ENCODE assay signal across 1 cellular context in the genomic region with DNA sequence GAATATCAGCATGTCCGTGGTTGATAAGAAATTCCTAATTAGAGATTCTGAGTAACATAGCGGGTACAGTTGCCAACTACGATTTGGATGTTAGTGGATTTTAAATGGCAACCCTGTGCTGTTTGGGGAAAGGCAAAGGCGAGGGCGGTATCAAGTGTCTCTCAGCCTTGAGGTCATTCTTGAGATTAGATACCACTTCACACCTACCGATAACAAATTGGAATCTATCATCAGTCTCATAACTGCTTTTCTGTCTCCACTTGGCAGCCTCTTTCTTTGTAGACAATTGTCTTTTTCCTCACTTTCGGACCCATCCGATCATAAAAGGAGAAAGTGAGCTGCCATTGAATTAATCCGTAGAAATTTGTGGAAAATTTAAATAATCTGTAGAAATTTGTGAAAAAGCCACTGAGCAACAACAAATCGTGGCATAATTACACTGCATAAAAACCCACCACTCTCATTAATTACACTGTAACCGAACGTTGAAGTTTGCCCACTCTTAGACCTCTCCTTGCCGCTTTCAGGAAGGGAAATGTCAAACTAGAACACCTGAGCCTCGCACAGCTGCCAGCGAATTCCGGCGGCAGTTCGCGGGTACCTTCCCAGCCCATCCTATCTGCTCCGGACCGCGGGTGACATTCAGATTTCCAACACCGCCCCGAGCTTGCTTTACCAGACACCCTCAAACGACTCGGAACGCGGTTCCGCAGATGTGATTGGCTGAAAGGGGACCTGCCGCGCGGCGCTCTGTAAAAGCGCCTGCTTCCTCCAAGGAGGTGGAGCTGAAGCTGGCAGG.
TF ChIP-seq lines count a peak whose summit lies in the region.

No MANE protein-coding gene starts in this region.

TF ChIP-seq in HepG2, 621 proteins besides CTCF, POLR2A, EP300 and RAD21 (continued from another document and continues in another):
- TF ChIP-seq, protein P1, sequence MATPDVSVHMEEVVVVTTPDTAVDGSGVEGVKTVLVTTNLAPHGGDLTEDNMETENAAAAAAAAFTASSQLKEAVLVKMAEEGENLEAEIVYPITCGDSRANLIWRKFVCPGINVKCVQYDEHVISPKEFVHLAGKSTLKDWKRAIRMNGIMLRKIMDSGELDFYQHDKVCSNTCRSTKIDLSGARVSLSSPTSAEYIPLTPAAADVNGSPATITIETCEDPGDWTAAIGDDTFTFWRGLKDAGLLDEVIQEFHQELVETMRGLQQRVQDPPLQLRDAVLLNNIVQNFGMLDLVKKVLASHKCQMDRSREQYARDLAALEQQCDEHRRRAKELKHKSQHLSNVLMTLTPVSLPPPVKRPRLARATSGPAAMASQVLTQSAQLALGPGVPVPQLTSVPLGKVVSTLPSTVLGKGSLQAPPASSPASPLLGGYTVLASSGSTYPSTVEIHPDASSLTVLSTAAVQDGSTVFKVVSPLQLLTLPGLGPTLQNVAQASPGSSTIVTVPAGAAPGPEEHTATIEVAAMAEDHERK (CRISPR knock-in tag; IDR thresholded peaks at IDR 0.05; ENCODE audit: low read depth), result no peak
- no peak for TF ChIP-seq MAFK (conservative IDR thresholded peaks at IDR 0.05 in 1 of 2, IDR thresholded peaks at IDR 0.05 in 1 of 2; ENCODE audit: low read length in 2 of 2)
- no peak for TF ChIP-seq MYNN (CRISPR knock-in tag; IDR thresholded peaks at IDR 0.05; ENCODE audit: low read depth)
- no peak for TF ChIP-seq HMG20B (CRISPR knock-in tag; conservative IDR thresholded peaks at IDR 0.05)
- TF ChIP-seq, protein P2, sequence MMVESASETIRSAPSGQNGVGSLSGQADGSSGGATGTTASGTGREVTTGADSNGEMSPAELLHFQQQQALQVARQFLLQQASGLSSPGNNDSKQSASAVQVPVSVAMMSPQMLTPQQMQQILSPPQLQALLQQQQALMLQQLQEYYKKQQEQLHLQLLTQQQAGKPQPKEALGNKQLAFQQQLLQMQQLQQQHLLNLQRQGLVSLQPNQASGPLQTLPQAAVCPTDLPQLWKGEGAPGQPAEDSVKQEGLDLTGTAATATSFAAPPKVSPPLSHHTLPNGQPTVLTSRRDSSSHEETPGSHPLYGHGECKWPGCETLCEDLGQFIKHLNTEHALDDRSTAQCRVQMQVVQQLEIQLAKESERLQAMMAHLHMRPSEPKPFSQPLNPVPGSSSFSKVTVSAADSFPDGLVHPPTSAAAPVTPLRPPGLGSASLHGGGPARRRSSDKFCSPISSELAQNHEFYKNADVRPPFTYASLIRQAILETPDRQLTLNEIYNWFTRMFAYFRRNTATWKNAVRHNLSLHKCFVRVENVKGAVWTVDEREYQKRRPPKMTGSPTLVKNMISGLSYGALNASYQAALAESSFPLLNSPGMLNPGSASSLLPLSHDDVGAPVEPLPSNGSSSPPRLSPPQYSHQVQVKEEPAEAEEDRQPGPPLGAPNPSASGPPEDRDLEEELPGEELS (CRISPR knock-in tag; IDR thresholded peaks at IDR 0.05), result 0 out of 2 replicates have a peak, but pooled peaks have one; percentile 4
- no peak for TF ChIP-seq REL (CRISPR knock-in tag; conservative IDR thresholded peaks at IDR 0.05)
- TF ChIP-seq NCOA2 (CRISPR knock-in tag; IDR thresholded peaks at IDR 0.05), result no peak
- TF ChIP-seq, protein P3, sequence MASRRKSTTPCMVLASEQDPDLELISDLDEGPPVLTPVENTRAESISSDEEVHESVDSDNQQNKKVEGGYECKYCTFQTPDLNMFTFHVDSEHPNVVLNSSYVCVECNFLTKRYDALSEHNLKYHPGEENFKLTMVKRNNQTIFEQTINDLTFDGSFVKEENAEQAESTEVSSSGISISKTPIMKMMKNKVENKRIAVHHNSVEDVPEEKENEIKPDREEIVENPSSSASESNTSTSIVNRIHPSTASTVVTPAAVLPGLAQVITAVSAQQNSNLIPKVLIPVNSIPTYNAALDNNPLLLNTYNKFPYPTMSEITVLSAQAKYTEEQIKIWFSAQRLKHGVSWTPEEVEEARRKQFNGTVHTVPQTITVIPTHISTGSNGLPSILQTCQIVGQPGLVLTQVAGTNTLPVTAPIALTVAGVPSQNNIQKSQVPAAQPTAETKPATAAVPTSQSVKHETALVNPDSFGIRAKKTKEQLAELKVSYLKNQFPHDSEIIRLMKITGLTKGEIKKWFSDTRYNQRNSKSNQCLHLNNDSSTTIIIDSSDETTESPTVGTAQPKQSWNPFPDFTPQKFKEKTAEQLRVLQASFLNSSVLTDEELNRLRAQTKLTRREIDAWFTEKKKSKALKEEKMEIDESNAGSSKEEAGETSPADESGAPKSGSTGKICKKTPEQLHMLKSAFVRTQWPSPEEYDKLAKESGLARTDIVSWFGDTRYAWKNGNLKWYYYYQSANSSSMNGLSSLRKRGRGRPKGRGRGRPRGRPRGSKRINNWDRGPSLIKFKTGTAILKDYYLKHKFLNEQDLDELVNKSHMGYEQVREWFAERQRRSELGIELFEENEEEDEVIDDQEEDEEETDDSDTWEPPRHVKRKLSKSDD (CRISPR knock-in tag; IDR thresholded peaks at IDR 0.05; ENCODE audit: low read depth), result 0 out of 2 replicates have a peak, but pooled peaks have one; percentile 9
- TF ChIP-seq DNMT1 (CRISPR knock-in tag; IDR thresholded peaks at IDR 0.05), result no peak
- no peak for TF ChIP-seq ZNF205 (CRISPR knock-in tag; IDR thresholded peaks at IDR 0.05)
- TF ChIP-seq ZNF839 (CRISPR knock-in tag; IDR thresholded peaks at IDR 0.05; ENCODE audit: borderline replicate concordance), result no peak
- TF ChIP-seq ZMYM2 (CRISPR knock-in tag; IDR thresholded peaks at IDR 0.05), result no peak
- no peak for TF ChIP-seq ZNF629 (CRISPR knock-in tag; conservative IDR thresholded peaks at IDR 0.05)
- no peak for TF ChIP-seq KMT2A (CRISPR knock-in tag; IDR thresholded peaks at IDR 0.05)
- 0 out of 2 replicates have a peak, but pooled peaks have one; percentile 28 for TF ChIP-seq ZNF891 (CRISPR knock-in tag; IDR thresholded peaks at IDR 0.05)
- TF ChIP-seq, protein P4, sequence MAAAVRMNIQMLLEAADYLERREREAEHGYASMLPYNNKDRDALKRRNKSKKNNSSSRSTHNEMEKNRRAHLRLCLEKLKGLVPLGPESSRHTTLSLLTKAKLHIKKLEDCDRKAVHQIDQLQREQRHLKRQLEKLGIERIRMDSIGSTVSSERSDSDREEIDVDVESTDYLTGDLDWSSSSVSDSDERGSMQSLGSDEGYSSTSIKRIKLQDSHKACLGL (CRISPR knock-in tag; IDR thresholded peaks at IDR 0.05), result no peak
- TF ChIP-seq RFXANK (CRISPR knock-in tag; IDR thresholded peaks at IDR 0.05), result no peak
- 0 out of 2 replicates have a peak, but pooled peaks have one; percentile 13 for TF ChIP-seq ZFP90 (CRISPR knock-in tag; IDR thresholded peaks at IDR 0.05; ENCODE audit: borderline replicate concordance)
- TF ChIP-seq ZNF761 (CRISPR knock-in tag; conservative IDR thresholded peaks at IDR 0.05), result no peak
- TF ChIP-seq SMARCE1 (IDR thresholded peaks at IDR 0.05; ENCODE audit: borderline replicate concordance), result no peak
- no peak for TF ChIP-seq THAP11 (CRISPR knock-in tag; IDR thresholded peaks at IDR 0.05)
- no peak for TF ChIP-seq ZNF644 (CRISPR knock-in tag; IDR thresholded peaks at IDR 0.05; ENCODE audit: low read depth)
- TF ChIP-seq ZNF547 (CRISPR knock-in tag; IDR thresholded peaks at IDR 0.05), result no peak; the same call in 1 of the 2 replicates
- no peak for TF ChIP-seq ZNF768 (CRISPR knock-in tag; IDR thresholded peaks at IDR 0.05)
- TF ChIP-seq NFE2 (CRISPR knock-in tag; IDR thresholded peaks at IDR 0.05), result no peak
- TF ChIP-seq ZNF12 (CRISPR knock-in tag; IDR thresholded peaks at IDR 0.05), result no peak
- TF ChIP-seq PHF8 (CRISPR knock-in tag; IDR thresholded peaks at IDR 0.05), result no peak
- no peak for TF ChIP-seq ZZZ3 (CRISPR knock-in tag; IDR thresholded peaks at IDR 0.05; ENCODE audit: borderline replicate concordance)
- TF ChIP-seq ZNF75D (CRISPR knock-in tag; IDR thresholded peaks at IDR 0.05; ENCODE audit: borderline replicate concordance), result no peak
- peak; percentile 18; the same call in 1 of the 2 replicates for TF ChIP-seq MTA1 (CRISPR knock-in tag; IDR thresholded peaks at IDR 0.05; ENCODE audit: borderline replicate concordance)
- no peak for TF ChIP-seq PAX8 (CRISPR knock-in tag; IDR thresholded peaks at IDR 0.05; ENCODE audit: borderline replicate concordance)
- TF ChIP-seq ZNF292 (CRISPR knock-in tag; IDR thresholded peaks at IDR 0.05; ENCODE audit: borderline replicate concordance, low read depth), result no peak
- TF ChIP-seq KDM2A (CRISPR knock-in tag; IDR thresholded peaks at IDR 0.05; ENCODE audit: borderline replicate concordance, low read depth), result no peak
- TF ChIP-seq, protein P5, sequence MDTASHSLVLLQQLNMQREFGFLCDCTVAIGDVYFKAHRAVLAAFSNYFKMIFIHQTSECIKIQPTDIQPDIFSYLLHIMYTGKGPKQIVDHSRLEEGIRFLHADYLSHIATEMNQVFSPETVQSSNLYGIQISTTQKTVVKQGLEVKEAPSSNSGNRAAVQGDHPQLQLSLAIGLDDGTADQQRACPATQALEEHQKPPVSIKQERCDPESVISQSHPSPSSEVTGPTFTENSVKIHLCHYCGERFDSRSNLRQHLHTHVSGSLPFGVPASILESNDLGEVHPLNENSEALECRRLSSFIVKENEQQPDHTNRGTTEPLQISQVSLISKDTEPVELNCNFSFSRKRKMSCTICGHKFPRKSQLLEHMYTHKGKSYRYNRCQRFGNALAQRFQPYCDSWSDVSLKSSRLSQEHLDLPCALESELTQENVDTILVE (CRISPR knock-in tag; IDR thresholded peaks at IDR 0.05), result no peak
- TF ChIP-seq, protein P6, sequence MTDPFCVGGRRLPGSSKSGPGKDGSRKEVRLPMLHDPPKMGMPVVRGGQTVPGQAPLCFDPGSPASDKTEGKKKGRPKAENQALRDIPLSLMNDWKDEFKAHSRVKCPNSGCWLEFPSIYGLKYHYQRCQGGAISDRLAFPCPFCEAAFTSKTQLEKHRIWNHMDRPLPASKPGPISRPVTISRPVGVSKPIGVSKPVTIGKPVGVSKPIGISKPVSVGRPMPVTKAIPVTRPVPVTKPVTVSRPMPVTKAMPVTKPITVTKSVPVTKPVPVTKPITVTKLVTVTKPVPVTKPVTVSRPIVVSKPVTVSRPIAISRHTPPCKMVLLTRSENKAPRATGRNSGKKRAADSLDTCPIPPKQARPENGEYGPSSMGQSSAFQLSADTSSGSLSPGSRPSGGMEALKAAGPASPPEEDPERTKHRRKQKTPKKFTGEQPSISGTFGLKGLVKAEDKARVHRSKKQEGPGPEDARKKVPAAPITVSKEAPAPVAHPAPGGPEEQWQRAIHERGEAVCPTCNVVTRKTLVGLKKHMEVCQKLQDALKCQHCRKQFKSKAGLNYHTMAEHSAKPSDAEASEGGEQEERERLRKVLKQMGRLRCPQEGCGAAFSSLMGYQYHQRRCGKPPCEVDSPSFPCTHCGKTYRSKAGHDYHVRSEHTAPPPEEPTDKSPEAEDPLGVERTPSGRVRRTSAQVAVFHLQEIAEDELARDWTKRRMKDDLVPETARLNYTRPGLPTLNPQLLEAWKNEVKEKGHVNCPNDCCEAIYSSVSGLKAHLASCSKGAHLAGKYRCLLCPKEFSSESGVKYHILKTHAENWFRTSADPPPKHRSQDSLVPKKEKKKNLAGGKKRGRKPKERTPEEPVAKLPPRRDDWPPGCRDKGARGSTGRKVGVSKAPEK (CRISPR knock-in tag; IDR thresholded peaks at IDR 0.05; ENCODE audit: borderline replicate concordance), result 0 out of 2 replicates have a peak, but pooled peaks have one; percentile 29
- TF ChIP-seq NR2C2 (CRISPR knock-in tag; IDR thresholded peaks at IDR 0.05; ENCODE audit: borderline replicate concordance), result no peak
- no peak for TF ChIP-seq FOXC1 (CRISPR knock-in tag; IDR thresholded peaks at IDR 0.05; ENCODE audit: borderline replicate concordance)
- no peak for TF ChIP-seq BORCS8-MEF2B (CRISPR knock-in tag; IDR thresholded peaks at IDR 0.05)
- TF ChIP-seq, protein P7, sequence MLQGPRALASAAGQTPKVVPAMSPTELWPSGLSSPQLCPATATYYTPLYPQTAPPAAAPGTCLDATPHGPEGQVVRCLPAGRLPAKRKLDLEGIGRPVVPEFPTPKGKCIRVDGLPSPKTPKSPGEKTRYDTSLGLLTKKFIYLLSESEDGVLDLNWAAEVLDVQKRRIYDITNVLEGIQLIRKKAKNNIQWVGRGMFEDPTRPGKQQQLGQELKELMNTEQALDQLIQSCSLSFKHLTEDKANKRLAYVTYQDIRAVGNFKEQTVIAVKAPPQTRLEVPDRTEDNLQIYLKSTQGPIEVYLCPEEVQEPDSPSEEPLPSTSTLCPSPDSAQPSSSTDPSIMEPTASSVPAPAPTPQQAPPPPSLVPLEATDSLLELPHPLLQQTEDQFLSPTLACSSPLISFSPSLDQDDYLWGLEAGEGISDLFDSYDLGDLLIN (CRISPR knock-in tag; IDR thresholded peaks at IDR 0.05; ENCODE audit: borderline replicate concordance), result no peak
- TF ChIP-seq, protein P8, sequence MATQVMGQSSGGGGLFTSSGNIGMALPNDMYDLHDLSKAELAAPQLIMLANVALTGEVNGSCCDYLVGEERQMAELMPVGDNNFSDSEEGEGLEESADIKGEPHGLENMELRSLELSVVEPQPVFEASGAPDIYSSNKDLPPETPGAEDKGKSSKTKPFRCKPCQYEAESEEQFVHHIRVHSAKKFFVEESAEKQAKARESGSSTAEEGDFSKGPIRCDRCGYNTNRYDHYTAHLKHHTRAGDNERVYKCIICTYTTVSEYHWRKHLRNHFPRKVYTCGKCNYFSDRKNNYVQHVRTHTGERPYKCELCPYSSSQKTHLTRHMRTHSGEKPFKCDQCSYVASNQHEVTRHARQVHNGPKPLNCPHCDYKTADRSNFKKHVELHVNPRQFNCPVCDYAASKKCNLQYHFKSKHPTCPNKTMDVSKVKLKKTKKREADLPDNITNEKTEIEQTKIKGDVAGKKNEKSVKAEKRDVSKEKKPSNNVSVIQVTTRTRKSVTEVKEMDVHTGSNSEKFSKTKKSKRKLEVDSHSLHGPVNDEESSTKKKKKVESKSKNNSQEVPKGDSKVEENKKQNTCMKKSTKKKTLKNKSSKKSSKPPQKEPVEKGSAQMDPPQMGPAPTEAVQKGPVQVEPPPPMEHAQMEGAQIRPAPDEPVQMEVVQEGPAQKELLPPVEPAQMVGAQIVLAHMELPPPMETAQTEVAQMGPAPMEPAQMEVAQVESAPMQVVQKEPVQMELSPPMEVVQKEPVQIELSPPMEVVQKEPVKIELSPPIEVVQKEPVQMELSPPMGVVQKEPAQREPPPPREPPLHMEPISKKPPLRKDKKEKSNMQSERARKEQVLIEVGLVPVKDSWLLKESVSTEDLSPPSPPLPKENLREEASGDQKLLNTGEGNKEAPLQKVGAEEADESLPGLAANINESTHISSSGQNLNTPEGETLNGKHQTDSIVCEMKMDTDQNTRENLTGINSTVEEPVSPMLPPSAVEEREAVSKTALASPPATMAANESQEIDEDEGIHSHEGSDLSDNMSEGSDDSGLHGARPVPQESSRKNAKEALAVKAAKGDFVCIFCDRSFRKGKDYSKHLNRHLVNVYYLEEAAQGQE (IDR thresholded peaks at IDR 0.05; ENCODE audit: borderline replicate concordance in 1 of 2, low read depth in 1 of 2, low read length in 2 of 2), result no peak
- no peak for TF ChIP-seq SMYD3 (CRISPR knock-in tag; IDR thresholded peaks at IDR 0.05)
- TF ChIP-seq, protein P9, sequence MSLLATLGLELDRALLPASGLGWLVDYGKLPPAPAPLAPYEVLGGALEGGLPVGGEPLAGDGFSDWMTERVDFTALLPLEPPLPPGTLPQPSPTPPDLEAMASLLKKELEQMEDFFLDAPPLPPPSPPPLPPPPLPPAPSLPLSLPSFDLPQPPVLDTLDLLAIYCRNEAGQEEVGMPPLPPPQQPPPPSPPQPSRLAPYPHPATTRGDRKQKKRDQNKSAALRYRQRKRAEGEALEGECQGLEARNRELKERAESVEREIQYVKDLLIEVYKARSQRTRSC (CRISPR knock-in tag; IDR thresholded peaks at IDR 0.05; ENCODE audit: low read depth), result no peak
- no peak for TF ChIP-seq SRSF4 (IDR thresholded peaks at IDR 0.05; ENCODE audit: low read depth, low read length, poor library complexity, severe bottlenecking)
- TF ChIP-seq TOPORS (CRISPR knock-in tag; IDR thresholded peaks at IDR 0.05), result peak; percentile 2; the same call in 1 of the 2 replicates
